ENCODE assay signal across 11 cellular contexts in the genomic region with DNA sequence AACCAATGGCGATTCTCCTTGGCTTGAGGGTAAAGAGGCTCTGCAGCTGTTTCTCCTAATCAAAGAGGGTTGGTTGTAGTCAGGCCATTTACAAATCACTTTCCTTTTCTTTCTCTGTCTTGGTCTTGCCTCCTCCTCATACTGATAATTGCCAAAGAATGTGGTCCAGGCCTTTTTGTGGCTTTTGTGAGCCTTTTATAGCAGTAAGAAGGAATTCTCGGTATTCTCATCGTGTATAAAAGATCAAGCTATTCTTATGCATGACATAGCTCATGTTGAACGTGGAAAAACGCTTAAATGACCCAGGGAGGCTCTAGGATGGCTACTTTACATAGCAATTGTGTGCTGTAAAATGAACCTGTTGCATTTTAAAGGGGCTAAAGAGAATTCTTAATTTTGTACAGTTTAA.
DNase-seq lines count a peak whose midpoint lies in the region; ATAC-seq, FAIRE-seq and TF ChIP-seq lines count a peak whose summit lies in the region.
"Had no signal": no experiment of that assay in that cellular context is flagged by ENCODE, and none has a peak within 500 bp of the region (broad histone marks: within the 10 kb centered on the region; RNA-seq: fewer than 3 reads in every experiment).

No MANE protein-coding gene starts in this region.

- CTCF ChIA-PET in RWPE1 (lab: Yijun Ruan, JAX): interaction anchor here (0.5 to 1.2 kb wide), 6 partner anchors 30 to 1432 kb away, joined by 3 to 4 read pairs (median 4); no protein-coding TSS in a partner anchor

- H3K27me3 Mint-ChIP-seq in GM23338 (ENCODE audit: insufficient read depth, low read depth, poor library complexity): no peaks in the 10 kb centered on the region

- no peaks in the 10 kb centered on the region for H4K20me1 ChIP-seq in GM23338 (replicated peaks; ENCODE audit: insufficient read depth)

- no peak for FAIRE-seq in small intestine (lab: Jason Lieb, UNC)

- no peaks in the 10 kb centered on the region for H3K9me3 Mint-ChIP-seq in GM23338

- H3K4me1 ChIP-seq in GM23338 (ENCODE audit: insufficient read depth) (peaks cover 9% of the 10 kb centered on the region; the same call in 1 of the 2 replicates), small intestine (ENCODE audit: control insufficient read depth in 2 of 2, insufficient read depth in 1 of 2, low read depth in 1 of 2, low read length in 1 of 2) (no peaks in the 10 kb centered on the region)

- 55 to 74% (median 68%) methylated on average over 5 of the region's 5 CpGs for WGBS in small intestine, 3 donors

- H2AFZ ChIP-seq in GM23338: peak overlapping the region; percentile 30; the same call in 1 of the 2 replicates

- H3K79me2 ChIP-seq in GM23338 (replicated peaks; ENCODE audit: insufficient read depth): no peaks in the 10 kb centered on the region

- H3K36me3 ChIP-seq in GM23338 (ENCODE audit: insufficient read depth): no peaks in the 10 kb centered on the region
- no peaks in the 10 kb centered on the region for H3K36me3 ChIP-seq in small intestine (ENCODE audit: control insufficient read depth in 2 of 2, insufficient read depth in 2 of 2, low read length in 2 of 2)

- no peak for TF ChIP-seq CTCF in GM23338 (conservative IDR thresholded peaks at IDR 0.05; ENCODE audit: low read depth in 2 of 2)
- TF ChIP-seq CTCF in RWPE1 (conservative IDR thresholded peaks at IDR 0.05; ENCODE audit: low read depth): no peak
- no peak for TF ChIP-seq CTCF in fibroblast of villous mesenchyme (IDR thresholded peaks at IDR 0.05; ENCODE audit: insufficient read depth, low read depth, low read length)

- no peaks in the 10 kb centered on the region for H3K9me2 ChIP-seq in GM23338 (ENCODE audit: insufficient read depth)

- POLR2A ChIA-PET in RWPE1 (lab: Yijun Ruan, JAX; ENCODE audit: low non-redundant PET): no interaction called here

- ATAC-seq in GM23338 (peak; percentile 61), GM18502 (IDR thresholded peaks at IDR 0.05; ENCODE audit: poor library complexity, unreplicated experiment) (no peak), HG02798 (IDR thresholded peaks at IDR 0.05; ENCODE audit: poor library complexity, unreplicated experiment) (no peak)

- 0 out of 2 replicates have a peak overlapping the region, but pooled peaks have one; percentile 12 for H3K4me2 ChIP-seq in GM23338

- H3K27ac ChIP-seq in GM23338 (ENCODE audit: low read depth) (peak overlapping the region; percentile 27; the same call in 1 of the 2 replicates), RWPE1 (no peak overlapping the region), small intestine (ENCODE audit: low read depth in 1 of 2, low read length in 1 of 2) (no peak overlapping the region)
- H3K27ac ChIP-seq: dorsolateral prefrontal cortex had no signal

- peaks cover 22% of the 10 kb centered on the region for H3K4me1 Mint-ChIP-seq in GM23338

- H3K4me3 Mint-ChIP-seq in GM23338: no peak overlapping the region

- no peaks in the 10 kb centered on the region for H3F3A ChIP-seq in GM23338 (replicated peaks; ENCODE audit: low read depth)

- DNase-seq in GM23338 (ENCODE audit: low spot score): peak; percentile 71
- peak; percentile 32 for DNase-seq in RWPE1 (ENCODE audit: low spot score)
- DNase-seq in fibroblast of villous mesenchyme (ENCODE audit: low read depth): peak; percentile 72
- peak; percentile 64 for DNase-seq in skeletal muscle cell (ENCODE audit: low read depth)
- no peak for DNase-seq in activated CD8-positive, alpha-beta memory T cell treated with anti-CD3 and anti-CD28 coated beads, Interleukin-2, amount 50 U/mL, for 48 hours
- DNase-seq in small intestine: no peak
- DNase-seq: activated T-cell treated with anti-CD3 and anti-CD28 coated beads for 4 hours, dorsolateral prefrontal cortex, posterior cingulate gyrus had no signal

- H3K27me3 ChIP-seq in GM23338 (ENCODE audit: insufficient read depth) (no peaks in the 10 kb centered on the region), small intestine (ENCODE audit: control insufficient read depth in 2 of 2, insufficient read depth in 2 of 2, low read length in 2 of 2) (no peaks in the 10 kb centered on the region)

- H3K36me3 Mint-ChIP-seq in GM23338 (ENCODE audit: low read depth): no peaks in the 10 kb centered on the region

- H3K27ac Mint-ChIP-seq in GM23338: no peak overlapping the region

- H3K4me3 ChIP-seq in GM23338 (no peak overlapping the region), fibroblast of villous mesenchyme (ENCODE audit: low read depth, low read length) (no peak overlapping the region), skeletal muscle cell (ENCODE audit: low read depth, low read length) (no peak overlapping the region), small intestine (ENCODE audit: low read depth in 1 of 2, low read length in 2 of 2) (no peak overlapping the region)
- H3K4me3 ChIP-seq: dorsolateral prefrontal cortex had no signal

- no peaks in the 10 kb centered on the region for H3K9me3 ChIP-seq in small intestine (ENCODE audit: control insufficient read depth, low read depth)

TF ChIP-seq in GM23338, 12 proteins besides CTCF, POLR2A, EP300 and RAD21:
- TF ChIP-seq EZH2phosphoT487 (IDR thresholded peaks at IDR 0.05; ENCODE audit: unreplicated experiment) (no peak), ZNF462 (CRISPR knock-in tag; IDR thresholded peaks at IDR 0.05) (peak; percentile 64; the same call in 1 of the 2 replicates), ZNF114 (CRISPR knock-in tag; IDR thresholded peaks at IDR 0.05) (0 out of 2 replicates have a peak, but pooled peaks have one; percentile 26)

Comparison
In these comparisons a context has a peak if more than half of its experiments do, and no peak if none do; other contexts are left out.
1. DNase-seq: peak in GM23338 (single experiment), RWPE1 (single experiment), fibroblast of villous mesenchyme (single experiment) and skeletal muscle cell (single experiment); none in activated CD8-positive, alpha-beta memory T cell treated with anti-CD3 and anti-CD28 coated beads, Interleukin-2, amount 50 U/mL, for 48 hours (single experiment) and small intestine (single experiment).